Comparison of ENCODE assay signal across 10 cellular contexts in genomic region chr17:82029990-82030469, GRCh38. TPM values are rescaled to one million over a fixed set of nuclear protein-coding genes. Genes with fewer than 3 reads are reported as not detected.
A peak's percentile ranks its signal among the peaks of the same experiment; 100 is the strongest.
DNase-seq lines count a peak whose midpoint lies in the region; ATAC-seq and TF ChIP-seq lines count a peak whose summit lies in the region.
"Had no signal": no experiment of that assay in that cellular context is flagged by ENCODE, and none has a peak within 500 bp of the region (broad histone marks: within the 10 kb centered on the region; RNA-seq: fewer than 3 reads in every experiment).

No MANE protein-coding gene starts in this region.

- H3K9me3 Mint-ChIP-seq in MCF 10A (ENCODE audit: unreplicated experiment) = no peaks in the 10 kb centered on the region
- H3K9me3 Mint-ChIP-seq in WTC11 = no peaks in the 10 kb centered on the region
- no peaks in the 10 kb centered on the region for H3K9me3 Mint-ChIP-seq in mesothelial cell of epicardium

- TF ChIP-seq CTCF in MCF 10A (IDR thresholded peaks at IDR 0.05; ENCODE audit: unreplicated experiment) (no peak), mammary epithelial cell (conservative IDR thresholded peaks at IDR 0.05 in 1 of 2, IDR thresholded peaks at IDR 0.05 in 1 of 2; ENCODE audit: extremely low read depth in 1 of 2, insufficient read depth in 1 of 2, low read depth in 1 of 2, low read length in 2 of 2) (no peak), WTC11 (IDR thresholded peaks at IDR 0.05) (no peak), mesothelial cell of epicardium (IDR thresholded peaks at IDR 0.05; ENCODE audit: unreplicated experiment) (no peak), thyroid gland (IDR thresholded peaks at IDR 0.05) (no peak), ovary (IDR thresholded peaks at IDR 0.05) (no peak)

- H3K4me3 Mint-ChIP-seq in MCF 10A (ENCODE audit: unreplicated experiment) (peak overlapping the region; percentile 78), WTC11 (no peak overlapping the region), mesothelial cell of epicardium (peak overlapping the region; percentile 55)

- H3K27me3 ChIP-seq in mammary epithelial cell (ENCODE audit: insufficient read depth, low read length) (no peaks in the 10 kb centered on the region), thyroid gland (no peaks in the 10 kb centered on the region), ovary (no peaks in the 10 kb centered on the region)

- no peak overlapping the region for H3K27ac ChIP-seq in mammary epithelial cell (ENCODE audit: insufficient read depth, low read depth, low read length)
- peak overlapping the region; percentile 40 to 65 (median 43) for H3K27ac ChIP-seq in thyroid gland
- no peak overlapping the region for H3K27ac ChIP-seq in ovary
- H3K27ac ChIP-seq: epithelial cell of prostate had no signal

- peaks cover 4% of the 10 kb centered on the region for H4K20me1 ChIP-seq in mammary epithelial cell (ENCODE audit: insufficient read depth, low read length)

- H3K4me1 Mint-ChIP-seq in MCF 10A (ENCODE audit: insufficient read depth, unreplicated experiment) (no peaks in the 10 kb centered on the region), WTC11 (peaks cover 10% of the 10 kb centered on the region), mesothelial cell of epicardium (peaks cover 8% of the 10 kb centered on the region)

- H3K4me3 ChIP-seq in mammary epithelial cell (replicated peaks in 1 of 3; ENCODE audit: insufficient read depth in 1 of 3, low read depth in 2 of 3, low read length in 3 of 3) (no peak overlapping the region), thyroid gland (replicated peaks in 1 of 3) (no peak overlapping the region), ovary (no peak overlapping the region)

- TF ChIP-seq POLR2A in thyroid gland (IDR thresholded peaks at IDR 0.05) (no peak), ovary (IDR thresholded peaks at IDR 0.05) (no peak)

- no peak overlapping the region for H3K9ac ChIP-seq in mammary epithelial cell (ENCODE audit: insufficient read depth, low read length)

- dilution Hi-C loops in mammary epithelial cell (cut with HindIII; ENCODE audit: low sequenced_read_pairs) = loop anchor here (10.0 kb wide), 3 partner anchors 55 to 305 kb away; partner anchors contain the start of genes ASPSCR1, CSNK1D and SECTM1

- CTCF ChIA-PET in MCF 10A (lab: Yijun Ruan, JAX) (interaction anchor here (0.5 to 2.3 kb wide), 9 partner anchors 10 to 1574 kb away, joined by 3 to 13 read pairs (median 3); no protein-coding TSS in a partner anchor), mammary epithelial cell (lab: Charles Lee; ENCODE audit: low non-redundant PET) (interaction anchor here (1.0 kb wide), 1 partner anchor 70 kb away, joined by 3 read pairs; no protein-coding TSS in a partner anchor), WTC11 (lab: Charles Lee) (interaction anchor here (0.6 to 5.7 kb wide), 59 partner anchors 8 to 270 kb away, joined by 3 to 119 read pairs (median 7); partner anchors contain the start of genes ASPSCR1, CCDC57, CENPX and DCXR)

- BruUV-seq in MCF 10A (replicated peaks; lab: Mats Ljungman, UMichigan) (no TSS peak), mammary epithelial cell (replicated peaks; lab: Mats Ljungman, UMichigan) (no TSS peak)

- H3K36me3 ChIP-seq in mammary epithelial cell (ENCODE audit: insufficient read depth, low read length) (no peaks in the 10 kb centered on the region), thyroid gland (no peaks in the 10 kb centered on the region), ovary (no peaks in the 10 kb centered on the region)

- no peak for DNase-seq in MCF 10A (ENCODE audit: unreplicated experiment)
- DNase-seq in mammary epithelial cell = no peak
- no peak for DNase-seq in WTC11 (ENCODE audit: low spot score)
- DNase-seq in mesothelial cell of epicardium (ENCODE audit: low spot score in 2 of 2, unreplicated experiment in 2 of 2) = no peak
- DNase-seq in thyroid gland = no peak
- no peak for DNase-seq in ovary
- no peak for DNase-seq in hepatic stellate cell (ENCODE audit: low spot score)
- DNase-seq: NCI-H524 treated with DMSO at 0.1 percent for 48 hours had no signal

- H3K79me2 ChIP-seq in mammary epithelial cell (ENCODE audit: insufficient read depth, low read length) = no peaks in the 10 kb centered on the region

- ATAC-seq in WTC11 (no peak), HG03439 (IDR thresholded peaks at IDR 0.05; ENCODE audit: unreplicated experiment) (no peak)

- H3K27ac Mint-ChIP-seq in MCF 10A (ENCODE audit: low read depth, unreplicated experiment) (no peak overlapping the region), WTC11 (no peak overlapping the region), mesothelial cell of epicardium (no peak overlapping the region)

- H3K36me3 Mint-ChIP-seq in MCF 10A (ENCODE audit: insufficient read depth, unreplicated experiment) (peaks cover 5% of the 10 kb centered on the region), WTC11 (0 out of 2 replicates have a peak, but pooled peaks cover under 1% of the 10 kb centered on the region), mesothelial cell of epicardium (peaks cover 5% of the 10 kb centered on the region)

- WGBS in mammary epithelial cell (ENCODE audit: low coverage, missing lambda C conversion rate) = 64% methylated on average over 23 of the region's 31 CpGs
- 33 to 51% methylated on average over 15 to 23 of the region's 31 CpGs for WGBS in thyroid gland, 2 donors
- 56 to 65% (median 62%) methylated on average over 30 to 31 of the region's 31 CpGs for WGBS in ovary, 3 donors

- in situ Hi-C loops in mammary epithelial cell (cut with MboI; ENCODE audit: low sequenced_read_pairs in 2 of 2) = loop anchor here (5.0 to 25.0 kb wide), 3 partner anchors 127 to 532 kb away; no protein-coding TSS in a partner anchor

- H3K4me2 ChIP-seq in mammary epithelial cell (ENCODE audit: insufficient read depth, low read depth, low read length) = no peak overlapping the region

- H2AFZ ChIP-seq in mammary epithelial cell (ENCODE audit: low read depth, low read length) = no peak overlapping the region

- intact Hi-C loops in MCF 10A (cut with micrococcal nuclease) (loop anchor here (2.0 to 10.0 kb wide), 3 partner anchors 65 to 215 kb away; partner anchors contain the start of gene FASN), mammary epithelial cell (cut with micrococcal nuclease) (loop anchor here (1.0 kb wide), 2 partner anchors 124 to 202 kb away; no protein-coding TSS in a partner anchor), thyroid gland (cut with DNase I) (loop anchor here (2.0 to 5.0 kb wide), 3 partner anchors 72 to 292 kb away; no protein-coding TSS in a partner anchor), ovary (cut with DNase I) (loop anchor here (2.0 to 10.0 kb wide), 5 partner anchors 122 to 295 kb away; no protein-coding TSS in a partner anchor)

- peaks cover 18% of the 10 kb centered on the region for H3K4me1 ChIP-seq in mammary epithelial cell (ENCODE audit: insufficient read depth, low read length)
- peaks cover 28 to 36% of the 10 kb centered on the region in 2 donors for H3K4me1 ChIP-seq in thyroid gland
- peaks cover 3% of the 10 kb centered on the region for H3K4me1 ChIP-seq in ovary (ENCODE audit: insufficient read depth)

- H3K27me3 Mint-ChIP-seq in MCF 10A (ENCODE audit: insufficient read depth, unreplicated experiment) (no peaks in the 10 kb centered on the region), WTC11 (ENCODE audit: low read depth) (no peaks in the 10 kb centered on the region; the same call in 1 of the 2 replicates), mesothelial cell of epicardium (ENCODE audit: low read depth) (no peaks in the 10 kb centered on the region)

- POLR2A ChIA-PET in MCF 10A (lab: Yijun Ruan, JAX) = interaction anchor here (0.6 to 1.7 kb wide), 7 partner anchors 8 to 223 kb away, joined by 3 to 4 read pairs (median 3); partner anchors contain the start of genes DCXR and FASN
- POLR2A ChIA-PET in WTC11 (lab: Charles Lee) = interaction anchor here (0.5 to 1.1 kb wide), 5 partner anchors 31 to 316 kb away, joined by 3 to 6 read pairs (median 3); no protein-coding TSS in a partner anchor

- no peaks in the 10 kb centered on the region for H3K9me3 ChIP-seq in mammary epithelial cell (replicated peaks; ENCODE audit: insufficient read depth, low read length)
- no peaks in the 10 kb centered on the region for H3K9me3 ChIP-seq in thyroid gland
- H3K9me3 ChIP-seq in ovary = no peaks in the 10 kb centered on the region

- TF ChIP-seq EP300 in ovary (IDR thresholded peaks at IDR 0.05) = no peak

RNA-seq across cellular contexts. Expression of gene RAC3, which starts 1.4 kb away (rescaled TPM):
- total RNA-seq in MCF 10A (2022) (7.1 and 9.7 TPM in 2 replicates), mammary epithelial cell (1 to 10 TPM; 6.7 to 8.0 TPM), WTC11 (2021) (135 to 163 TPM (median 138 TPM) in 3 replicates), mesothelial cell of epicardium (32.6 to 34.6 TPM (median 33.6 TPM) in 3 replicates), thyroid gland (10 to 100 TPM; 11.8 to 23.8 (median 14.4) TPM), ovary (1 to 10 TPM; 1.2 to 7.8 (median 3.3) TPM)
- polyA plus RNA-seq in mammary epithelial cell (18.4 TPM), ovary (1 to 10 TPM in 1 of 2 donors, under 1 TPM in 1; 0.40 to 5.8 TPM)
- polyA minus RNA-seq in mammary epithelial cell = 12.0 TPM

RNA-seq across cellular contexts. Expression of gene LRRC45, which starts 6.9 kb away (rescaled TPM):
- total RNA-seq in MCF 10A (2022) = 2.6 and 3.4 TPM in 2 replicates
- total RNA-seq in mammary epithelial cell = 10 to 100 TPM in 1 of 2 donors, 1 to 10 TPM in 1; 4.5 to 10.9 TPM
- 6.8 TPM for polyA plus RNA-seq in mammary epithelial cell
- polyA minus RNA-seq in mammary epithelial cell = 4.7 TPM
- total RNA-seq in WTC11 (2021) = 30.5 to 38.1 TPM (median 32.5 TPM) in 3 replicates
- 16.9 to 18.5 TPM (median 17.9 TPM) in 3 replicates for total RNA-seq in mesothelial cell of epicardium
- total RNA-seq in thyroid gland = 10 to 100 TPM; 15.3 to 33.0 (median 18.9) TPM
- total RNA-seq in ovary = 10 to 100 TPM in 1 of 7 donors, 1 to 10 TPM in 6; 3.5 to 16.4 (median 7.1) TPM
- polyA plus RNA-seq in ovary = 1 to 10 TPM in 1 of 2 donors, under 1 TPM in 1; 0.67 to 8.0 TPM

RNA-seq across cellular contexts. Expression of gene CENPX, which starts 7.4 kb away (rescaled TPM):
- total RNA-seq in MCF 10A (2022) (27.6 and 35.6 TPM in 2 replicates), mammary epithelial cell (10 to 100 TPM in 1 of 2 donors, 1 to 10 TPM in 1; 6.8 to 62.8 TPM), WTC11 (2021) (107 to 121 TPM (median 110 TPM) in 3 replicates), mesothelial cell of epicardium (40.0 to 45.5 TPM (median 40.6 TPM) in 3 replicates), thyroid gland (10 to 100 TPM; 40.7 to 95.9 (median 78.0) TPM), ovary (10 to 100 TPM; 27.5 to 59.7 (median 35.3) TPM)
- polyA plus RNA-seq in mammary epithelial cell (102 TPM), ovary (10 to 100 TPM in 1 of 2 donors, 1 to 10 TPM in 1; 3.3 to 68.8 TPM)
- 9.9 TPM for polyA minus RNA-seq in mammary epithelial cell

RNA-seq across cellular contexts. Expression of gene DCXR, which starts 7.5 kb away (rescaled TPM):
- total RNA-seq in MCF 10A (2022) (77.9 and 111 TPM in 2 replicates), mammary epithelial cell (10 to 100 TPM; 27.7 to 68.9 TPM), WTC11 (2021) (114 to 130 TPM (median 120 TPM) in 3 replicates), mesothelial cell of epicardium (73.5 to 80.2 TPM (median 77.6 TPM) in 3 replicates), thyroid gland (100 to 1,000 TPM in 2 of 4 donors, 10 to 100 TPM in 2; 88.6 to 161 (median 114) TPM), ovary (100 to 1,000 TPM in 6 of 7 donors, 10 to 100 TPM in 1; 87.6 to 217 (median 131) TPM)
- polyA plus RNA-seq in mammary epithelial cell (79.0 TPM), ovary (100 to 1,000 TPM in 1 of 2 donors, 10 to 100 TPM in 1; 16.7 to 144 TPM)
- polyA minus RNA-seq in mammary epithelial cell = 52.5 TPM

RNA-seq across cellular contexts. Expression of gene RFNG, which starts 21.6 kb away (rescaled TPM):
- total RNA-seq in MCF 10A (2022) = 37.9 and 38.0 TPM in 2 replicates
- 10 to 100 TPM; 37.7 to 38.2 TPM for total RNA-seq in mammary epithelial cell
- 13.6 TPM for polyA plus RNA-seq in mammary epithelial cell
- 21.2 TPM for polyA minus RNA-seq in mammary epithelial cell
- 40.9 to 42.3 TPM (median 41.6 TPM) in 3 replicates for total RNA-seq in WTC11 (2021)
- 53.8 to 57.3 TPM (median 55.6 TPM) in 3 replicates for total RNA-seq in mesothelial cell of epicardium
- total RNA-seq in thyroid gland = 10 to 100 TPM; 36.0 to 49.0 (median 38.3) TPM
- total RNA-seq in ovary = 10 to 100 TPM; 33.3 to 53.0 (median 44.7) TPM
- 10 to 100 TPM; 20.9 to 61.3 TPM for polyA plus RNA-seq in ovary

Comparison
In these comparisons a context has a peak if more than half of its experiments do, and no peak if none do; other contexts are left out.
1. H3K27ac ChIP-seq: peak in thyroid gland (3 of 3); none in mammary epithelial cell (single experiment) and ovary (0 of 2).